In genomic region chr3:134471521-134472193, GRCh38 we compare ENCODE assay signal across 13 cellular contexts. TPM values are rescaled to one million over a fixed set of nuclear protein-coding genes. Genes with fewer than 3 reads are reported as not detected.
DNase-seq lines count a peak whose midpoint lies in the region; ATAC-seq, FAIRE-seq and TF ChIP-seq lines count a peak whose summit lies in the region.
"Had no signal": no experiment of that assay in that cellular context is flagged by ENCODE, and none has a peak within 500 bp of the region (broad histone marks: within the 10 kb centered on the region; RNA-seq: fewer than 3 reads in every experiment).

No MANE protein-coding gene starts in this region.

- no peak for TF ChIP-seq POLR2A in H54 (IDR thresholded peaks at IDR 0.05; ENCODE audit: low read depth, low read length)

- peaks cover under 1% of the 10 kb centered on the region for H3K36me3 ChIP-seq in RWPE2 (ENCODE audit: low read depth)
- H3K36me3 ChIP-seq in fibroblast of lung (ENCODE audit: control insufficient read depth, insufficient read depth, low read length): no peaks in the 10 kb centered on the region
- H3K36me3 ChIP-seq: prostate gland had no signal

- H4K20me1 ChIP-seq in fibroblast of lung (ENCODE audit: control insufficient read depth, extremely low read depth, insufficient read depth, low read length): no peaks in the 10 kb centered on the region

- DNase-seq in H54 (ENCODE audit: insufficient read length, low spot score) (peak; percentile 38), RWPE2 (ENCODE audit: low spot score) (no peak), fibroblast of lung (ENCODE audit: low read depth in 2 of 2) (peak; percentile 74 to 84), renal cortical epithelial cell (ENCODE audit: low read depth) (peak; percentile 44), DMS153 (lab: John Stamatoyannopoulos, UW) (no peak), globus pallidus (ENCODE audit: low spot score) (no peak)
- DNase-seq: anterior cingulate cortex, NCI-H2029 treated with DMSO at 0.1 percent for 48 hours, SHP77 treated with DMSO at 0.1 percent for 48 hours had no signal

- H3K9me3 ChIP-seq in RWPE2 (ENCODE audit: severe bottlenecking) (no peaks in the 10 kb centered on the region), fibroblast of lung (ENCODE audit: control insufficient read depth, insufficient read depth, low read depth, low read length) (no peaks in the 10 kb centered on the region)
- H3K9me3 ChIP-seq: gastroesophageal sphincter, prostate gland had no signal

- H3K9ac ChIP-seq in fibroblast of lung (ENCODE audit: insufficient read depth, low read length): no peak overlapping the region

- peak overlapping the region; percentile 66 for H3K27ac ChIP-seq in RWPE2 (ENCODE audit: poor library complexity, severe bottlenecking)
- peak overlapping the region; percentile 51 for H3K27ac ChIP-seq in fibroblast of lung (ENCODE audit: insufficient read depth, low read length)
- H3K27ac ChIP-seq: gastroesophageal sphincter, prostate gland had no signal

- H3K79me2 ChIP-seq in fibroblast of lung (ENCODE audit: control insufficient read depth, insufficient read depth, low read length): no peaks in the 10 kb centered on the region

- H3K27me3 ChIP-seq in RWPE2 (ENCODE audit: insufficient read depth, poor library complexity, severe bottlenecking): no peaks in the 10 kb centered on the region
- H3K27me3 ChIP-seq in fibroblast of lung (ENCODE audit: control insufficient read depth, insufficient read depth, low read length): no peaks in the 10 kb centered on the region
- H3K27me3 ChIP-seq: gastroesophageal sphincter had no signal

- TF ChIP-seq CTCF in RWPE2 (IDR thresholded peaks at IDR 0.05; ENCODE audit: poor library complexity, severe bottlenecking): no peak
- no peak for TF ChIP-seq CTCF in fibroblast of lung (conservative IDR thresholded peaks at IDR 0.05 in 1 of 2, IDR thresholded peaks at IDR 0.05 in 1 of 2; ENCODE audit: low read depth in 1 of 2, low read length in 2 of 2)

- peak; percentile 48 for FAIRE-seq in H54 (lab: Jason Lieb, UNC)
- FAIRE-seq: GM12892 had no signal

- no peak overlapping the region for H3K4me2 ChIP-seq in fibroblast of lung (ENCODE audit: extremely low read depth, insufficient read depth, low read length)

- no peak overlapping the region for H3K4me3 ChIP-seq in RWPE2 (ENCODE audit: severe bottlenecking)
- H3K4me3 ChIP-seq in fibroblast of lung (replicated peaks in 1 of 4; ENCODE audit: control extremely low read depth in 1 of 4, insufficient read depth in 1 of 4, low read depth in 3 of 4, low read length in 4 of 4): no peak overlapping the region
- H3K4me3 ChIP-seq: gastroesophageal sphincter, prostate gland had no signal

- H3K4me1 ChIP-seq in RWPE2 (ENCODE audit: insufficient read depth, poor library complexity, severe bottlenecking): peaks cover 33% of the 10 kb centered on the region
- H3K4me1 ChIP-seq in fibroblast of lung (ENCODE audit: control insufficient read depth, extremely low read depth, insufficient read depth, low read length): peaks cover 15% of the 10 kb centered on the region
- H3K4me1 ChIP-seq: prostate gland had no signal

- no peak overlapping the region for H2AFZ ChIP-seq in fibroblast of lung (ENCODE audit: low read length)

- ATAC-seq in RWPE2 (ENCODE audit: low read depth): peak; percentile 63
- ATAC-seq in HG03378 (IDR thresholded peaks at IDR 0.05; ENCODE audit: unreplicated experiment): no peak
- ATAC-seq: gastroesophageal sphincter had no signal

RNA-seq across cellular contexts. Expression of gene ANAPC13, which starts 14.1 kb away (rescaled TPM):
- total RNA-seq in fibroblast of lung (91.7 and 93.3 TPM in 2 replicates), renal cortical epithelial cell (76.6 and 162 TPM in 2 replicates)
- polyA plus RNA-seq in fibroblast of lung: 110 and 145 TPM in 2 replicates
- 67.7 and 86.8 TPM in 2 replicates for polyA plus RNA-seq in fibroblast of lung (2012)
- polyA minus RNA-seq in fibroblast of lung (ENCODE audit: low replicate concordance): 11.1 and 12.7 TPM in 2 replicates

RNA-seq across cellular contexts. Expression of gene CEP63, which starts 14.2 kb away (rescaled TPM):
- total RNA-seq in fibroblast of lung (26.4 and 33.6 TPM in 2 replicates), renal cortical epithelial cell (10.8 and 31.3 TPM in 2 replicates)
- 15.5 and 22.3 TPM in 2 replicates for polyA plus RNA-seq in fibroblast of lung
- 18.1 and 24.8 TPM in 2 replicates for polyA plus RNA-seq in fibroblast of lung (2012)
- polyA minus RNA-seq in fibroblast of lung (ENCODE audit: low replicate concordance): 2.4 and 2.9 TPM in 2 replicates

Comparison
In these comparisons a context has a peak if more than half of its experiments do, and no peak if none do; other contexts are left out.
1. DNase-seq: peak in H54 (single experiment), fibroblast of lung (2 of 2) and renal cortical epithelial cell (single experiment); none in RWPE2 (single experiment), DMS153 (single experiment) and globus pallidus (single experiment).